Comparison of ENCODE assay signal across 8 cellular contexts in the genomic region with DNA sequence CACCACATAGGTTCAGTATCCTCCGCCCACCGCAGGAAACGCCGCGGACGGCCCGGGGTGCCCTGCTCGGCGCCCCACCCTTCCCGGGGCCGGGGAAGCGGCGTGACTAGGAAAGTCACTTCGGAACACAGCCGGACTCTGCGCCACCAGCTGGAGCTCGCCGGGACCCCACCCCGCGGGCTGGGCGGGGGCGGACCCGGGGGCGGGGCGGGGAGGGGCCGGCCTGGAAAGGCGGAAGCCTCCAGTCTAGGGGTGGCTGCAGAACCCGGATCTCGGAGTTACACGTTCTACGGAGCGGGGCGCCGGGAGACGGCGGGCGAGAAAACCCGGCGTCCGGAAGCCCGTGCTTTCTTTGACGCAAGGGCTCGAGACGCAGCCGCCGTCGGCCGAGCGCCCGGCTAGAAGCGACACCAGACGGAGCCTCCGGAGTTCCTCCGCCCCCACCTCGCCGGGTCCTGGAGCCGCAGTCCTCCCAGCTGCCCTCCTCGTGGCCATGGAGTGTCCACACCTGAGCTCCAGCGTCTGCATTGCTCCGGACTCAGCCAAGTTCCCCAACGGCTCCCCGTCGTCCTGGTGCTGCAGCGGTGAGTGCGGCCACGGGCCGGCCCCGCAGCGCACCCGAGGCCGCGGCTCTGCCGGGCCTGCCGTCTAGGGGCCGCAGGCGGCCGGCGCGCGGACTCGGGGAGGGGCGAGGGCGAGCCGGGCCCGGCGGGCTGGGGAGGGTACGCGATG. TPM values are rescaled to one million over a fixed set of nuclear protein-coding genes. Genes with fewer than 3 reads are reported as not detected.
DNase-seq lines count a peak whose midpoint lies in the region; TF ChIP-seq lines count a peak whose summit lies in the region.

A gene with protein sequence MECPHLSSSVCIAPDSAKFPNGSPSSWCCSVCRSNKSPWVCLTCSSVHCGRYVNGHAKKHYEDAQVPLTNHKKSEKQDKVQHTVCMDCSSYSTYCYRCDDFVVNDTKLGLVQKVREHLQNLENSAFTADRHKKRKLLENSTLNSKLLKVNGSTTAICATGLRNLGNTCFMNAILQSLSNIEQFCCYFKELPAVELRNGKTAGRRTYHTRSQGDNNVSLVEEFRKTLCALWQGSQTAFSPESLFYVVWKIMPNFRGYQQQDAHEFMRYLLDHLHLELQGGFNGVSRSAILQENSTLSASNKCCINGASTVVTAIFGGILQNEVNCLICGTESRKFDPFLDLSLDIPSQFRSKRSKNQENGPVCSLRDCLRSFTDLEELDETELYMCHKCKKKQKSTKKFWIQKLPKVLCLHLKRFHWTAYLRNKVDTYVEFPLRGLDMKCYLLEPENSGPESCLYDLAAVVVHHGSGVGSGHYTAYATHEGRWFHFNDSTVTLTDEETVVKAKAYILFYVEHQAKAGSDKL (plus strand): TSS at position 347 of the 732 bp plus-strand sequence. CDS start 147 bp downstream, at position 494.

- no peaks in the 10 kb centered on the region for H3K9me3 ChIP-seq in effector memory CD4-positive, alpha-beta T cell (ENCODE audit: control insufficient read depth, low read length)
- H3K9me3 ChIP-seq in mesenchymal stem cell (ENCODE audit: control insufficient read depth, low read length) = no peaks in the 10 kb centered on the region

- H3K79me1 ChIP-seq in mesenchymal stem cell (replicated peaks; ENCODE audit: low read length, poor library complexity, severe bottlenecking) = no peaks in the 10 kb centered on the region

- H2AK5ac ChIP-seq in mesenchymal stem cell (ENCODE audit: low read length, severe bottlenecking) = peak within 1 kb of the TSS; percentile 95

- peak within 1 kb of the TSS; percentile 96 for H3K9ac ChIP-seq in mesenchymal stem cell (ENCODE audit: low read length)

- under 1% methylated on average over 67 of the region's 88 CpGs for WGBS in mesenchymal stem cell

- no peaks in the 10 kb centered on the region for H3K27me3 ChIP-seq in effector memory CD4-positive, alpha-beta T cell (replicated peaks; ENCODE audit: control insufficient read depth, insufficient read depth, low read length, poor library complexity, severe bottlenecking)
- H3K27me3 ChIP-seq in mesenchymal stem cell (ENCODE audit: control insufficient read depth in 1 of 2, insufficient read depth in 1 of 2, low read length in 2 of 2) = no peaks in the 10 kb centered on the region

- H3K4me3 ChIP-seq in effector memory CD4-positive, alpha-beta T cell (ENCODE audit: insufficient read depth, low read depth, low read length, poor library complexity, severe bottlenecking) = peak within 1 kb of the TSS; percentile 82
- peak within 1 kb of the TSS; percentile 90 to 95 for H3K4me3 ChIP-seq in mesenchymal stem cell (ENCODE audit: insufficient read depth in 1 of 2, low read depth in 1 of 2, low read length in 2 of 2)

- peak within 1 kb of the TSS in 1 of 2 experiments; percentile 95 for H3K14ac ChIP-seq in mesenchymal stem cell (ENCODE audit: low read length in 2 of 2)

- peak within 1 kb of the TSS; percentile 100 for H4K8ac ChIP-seq in mesenchymal stem cell (ENCODE audit: low read length)

- peak within 1 kb of the TSS; percentile 24 for H2AFZ ChIP-seq in mesenchymal stem cell (ENCODE audit: low read depth, low read length)

- peak within 1 kb of the TSS; percentile 95 for H2BK5ac ChIP-seq in mesenchymal stem cell (ENCODE audit: low read depth, low read length, poor library complexity, severe bottlenecking)

- no peaks in the 10 kb centered on the region for H3K36me3 ChIP-seq in effector memory CD4-positive, alpha-beta T cell (ENCODE audit: control insufficient read depth, insufficient read depth, low read length)
- no peaks in the 10 kb centered on the region for H3K36me3 ChIP-seq in mesenchymal stem cell (ENCODE audit: control insufficient read depth in 1 of 2, insufficient read depth in 2 of 2, low read depth in 1 of 2, low read length in 2 of 2)

- peak within 1 kb of the TSS; percentile 100 for H3K4me2 ChIP-seq in mesenchymal stem cell (ENCODE audit: low read length, poor library complexity, severe bottlenecking)

- H4K91ac ChIP-seq in mesenchymal stem cell (ENCODE audit: low read length) = peak within 1 kb of the TSS; percentile 100

- peak within 1 kb of the TSS; percentile 98 to 99 for H3K4ac ChIP-seq in mesenchymal stem cell (ENCODE audit: low read depth in 1 of 2, low read length in 2 of 2)

- peaks cover 74% of the 10 kb centered on the region for H3K4me1 ChIP-seq in effector memory CD4-positive, alpha-beta T cell (ENCODE audit: control insufficient read depth, insufficient read depth, low read length, poor library complexity, severe bottlenecking)
- H3K4me1 ChIP-seq in mesenchymal stem cell (ENCODE audit: control insufficient read depth, insufficient read depth, low read depth, low read length) = peaks cover 14% of the 10 kb centered on the region

- peak within 1 kb of the TSS; percentile 99 to 100 for H3K18ac ChIP-seq in mesenchymal stem cell (ENCODE audit: low read depth in 1 of 2, low read length in 2 of 2)

- DNase-seq in COLO668 (lab: John Stamatoyannopoulos, UW; ENCODE audit: unreplicated experiment) (peak; percentile 95), GM20000 (ENCODE audit: low spot score) (peak; percentile 94), HT1080 (ENCODE audit: low read depth) (peak; percentile 92), NOMO-1 treated with DMSO at 0.1 percent for 48 hours (lab: John Stamatoyannopoulos, UW; ENCODE audit: unreplicated experiment) (peak; percentile 90), mesenchymal stem cell (peak; percentile 97)
- DNase-seq in activated CD8-positive, alpha-beta memory T cell treated with anti-CD3 and anti-CD28 coated beads for 4 hours (ENCODE audit: low read depth in 2 of 2) = peak; percentile 87 to 89
- peak; percentile 89 to 90 (median 89) for DNase-seq in effector memory CD4-positive, alpha-beta T cell
- DNase-seq in stimulated activated CD8-positive, alpha-beta memory T cell treated with anti-CD3 and anti-CD28 coated beads, Interleukin-12 subunit alpha, Interleukin-12 subunit beta, amount 100 ng/mL, for 24 hours (ENCODE audit: extremely low read depth) = peak; percentile 79

- H2BK12ac ChIP-seq in mesenchymal stem cell (ENCODE audit: low read length in 2 of 2) = peak within 1 kb of the TSS; percentile 95 to 98

- H2BK15ac ChIP-seq in mesenchymal stem cell (ENCODE audit: low read depth, poor library complexity, severe bottlenecking) = peak within 1 kb of the TSS; percentile 98

- H3K23ac ChIP-seq in mesenchymal stem cell (ENCODE audit: low read length in 2 of 2) = peak within 1 kb of the TSS; percentile 50 to 84

- H3K27ac ChIP-seq in effector memory CD4-positive, alpha-beta T cell (ENCODE audit: insufficient read depth, low read length, poor library complexity, severe bottlenecking) = peak within 1 kb of the TSS; percentile 100
- H3K27ac ChIP-seq in mesenchymal stem cell (ENCODE audit: low read length, poor library complexity, severe bottlenecking) = peak within 1 kb of the TSS; percentile 97

- TF ChIP-seq CTCF in GM20000 (IDR thresholded peaks at IDR 0.05; ENCODE audit: extremely low read depth, missing control alignments) = no peak

- H2BK120ac ChIP-seq in mesenchymal stem cell (ENCODE audit: low read depth, low read length) = peak within 1 kb of the TSS; percentile 97

RNA-seq across cellular contexts. Expression of the gene that starts here (rescaled TPM):
- total RNA-seq in HT1080 (2014; rRNA removed; shearing (Covaris generic)) = 31.1 and 38.0 TPM in 2 replicates
- polyA plus RNA-seq in HT1080 (2015; cell fraction: cytosol; rRNA removed) = 33.9 and 50.6 TPM in 2 replicates
- 60.2 and 69.7 TPM in 2 replicates for polyA plus RNA-seq in HT1080 (2015; cell fraction: nucleus; rRNA removed)
- 21.2 TPM for polyA plus RNA-seq in mesenchymal stem cell (2013, experiment 1 of 2)
- 20.6 TPM for polyA plus RNA-seq in mesenchymal stem cell (2013, experiment 2 of 2)

Comparison
In these comparisons a context has a peak if more than half of its experiments do, and no peak if none do; other contexts are left out.
1. Peak in every context shown above with its lines: DNase-seq, H3K4me3 ChIP-seq and H3K27ac ChIP-seq.